ENCODE assay signal across 8 cellular contexts in the genomic region with DNA sequence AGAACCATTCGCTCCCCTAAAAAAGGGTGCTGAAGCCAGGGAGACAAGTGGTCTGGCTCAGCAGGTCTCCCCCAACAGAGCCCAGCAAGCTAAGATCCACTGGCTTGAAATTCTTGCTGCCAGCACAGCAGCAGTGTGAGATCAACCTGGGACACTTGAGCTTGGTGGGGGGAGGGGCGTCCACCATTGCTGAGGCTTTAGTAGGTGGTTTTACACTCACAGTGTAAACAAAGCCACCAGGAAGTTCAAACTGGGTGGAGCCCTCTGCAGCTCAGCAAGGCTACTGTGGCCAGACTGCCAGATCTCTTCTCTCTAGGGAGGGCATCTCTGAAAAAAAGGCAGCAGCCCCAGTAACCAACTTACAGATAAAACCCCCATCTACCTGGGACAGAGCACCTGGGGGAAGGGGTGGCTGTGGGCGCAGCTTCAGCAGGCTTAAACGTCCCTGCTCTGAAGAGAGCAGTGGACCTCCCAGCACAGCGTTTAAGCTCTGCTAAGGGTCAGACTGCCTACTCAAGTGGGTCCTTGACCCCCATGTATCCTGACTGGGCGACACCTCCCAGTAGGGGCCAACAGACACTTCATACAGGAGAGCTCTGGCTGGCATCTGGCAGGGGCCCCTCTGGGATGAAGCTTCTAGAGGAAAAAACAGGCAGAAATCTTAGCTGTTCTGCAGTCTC.
DNase-seq lines count a peak whose midpoint lies in the region; ATAC-seq, FAIRE-seq and TF ChIP-seq lines count a peak whose summit lies in the region.
"Not testable (repeated sequence)": the region's sequence is repeated elsewhere in the genome, so short reads cannot be mapped to it uniquely, and the experiment has no call there.

No MANE protein-coding gene starts in this region.

- H2AK5ac ChIP-seq in H9 (ENCODE audit: insufficient read length, low read length); trophoblast cell (ENCODE audit: low read length): not testable (repeated sequence)

- not testable (repeated sequence) for H3K27me3 Mint-ChIP-seq in Calu3 (ENCODE audit: unreplicated experiment); H9 (ENCODE audit: low read depth)

- not testable (repeated sequence) for H3K4ac ChIP-seq in H9 (ENCODE audit: low read depth, low read length); trophoblast cell (ENCODE audit: low read depth, low read length)

- H3T11ph ChIP-seq in H9 (ENCODE audit: low read length): not testable (repeated sequence)

- H3K27me3 ChIP-seq in H9 (ENCODE audit: insufficient read depth, low read length); MG63; Panc1 (ENCODE audit: control insufficient read depth, insufficient read depth, low read length); bronchial epithelial cell (ENCODE audit: control insufficient read depth, insufficient read depth, low read length); trophoblast cell (ENCODE audit: insufficient read depth, low read length): not testable (repeated sequence)

- not testable (repeated sequence) for H2BK12ac ChIP-seq in H9 (ENCODE audit: insufficient read length, low read depth, low read length); trophoblast cell (ENCODE audit: low read length)

- H3K36me3 ChIP-seq in MG63; Panc1 (ENCODE audit: control insufficient read depth, insufficient read depth, low read length); bronchial epithelial cell (ENCODE audit: control insufficient read depth, insufficient read depth, low read length); trophoblast cell (ENCODE audit: control insufficient read depth in 1 of 2, insufficient read depth in 2 of 2, low read length in 2 of 2): not testable (repeated sequence)

- POLR2A ChIA-PET in Panc1 (lab: Charles Lee): not testable (repeated sequence)

- DNase-seq in Calu3 (peak; percentile 71), H9 (peak; percentile 69), MG63 (peak; percentile 19), NCI-H510A treated with DMSO at 0.1 percent for 48 hours (lab: John Stamatoyannopoulos, UW) (peak; percentile 67), Panc1 (ENCODE audit: low read depth, low spot score) (peak; percentile 15), bronchial epithelial cell (ENCODE audit: low read depth) (peak; percentile 17), left colon (peak; percentile 85 to 89)
- DNase-seq in trophoblast cell: not testable (repeated sequence)

- not testable (repeated sequence) for H3K9me3 Mint-ChIP-seq in Calu3 (ENCODE audit: low read depth, unreplicated experiment); H9

- not testable (repeated sequence) for BruUV-seq in Calu3 (replicated peaks; lab: Mats Ljungman, UMichigan); Panc1 (replicated peaks; lab: Mats Ljungman, UMichigan)

- FAIRE-seq in bronchial epithelial cell (lab: Jason Lieb, UNC): peak; percentile 55

- intact Hi-C loops in Calu3 (cut with micrococcal nuclease; ENCODE audit: unreplicated experiment); Panc1 (cut with micrococcal nuclease; ENCODE audit: unreplicated experiment); left colon (cut with DNase I, micrococcal nuclease): not testable (repeated sequence)

- H3K4me1 Mint-ChIP-seq in Calu3 (ENCODE audit: low read depth, unreplicated experiment): not testable (repeated sequence)
- peaks cover 11% of the 10 kb centered on the region in 2 experiments for H3K4me1 Mint-ChIP-seq in H9

- not testable (repeated sequence) for H3K9ac ChIP-seq in H9 (ENCODE audit: extremely low read depth, insufficient read length, low read length); trophoblast cell (ENCODE audit: low read length)

- H4K91ac ChIP-seq in H9 (ENCODE audit: insufficient read length, low read depth, low read length); trophoblast cell (ENCODE audit: low read depth, low read length): not testable (repeated sequence)

- not testable (repeated sequence) for H4K12ac ChIP-seq in trophoblast cell (ENCODE audit: low read depth, low read length)

- H3K56ac ChIP-seq in H9 (ENCODE audit: insufficient read length, low read depth, low read length): not testable (repeated sequence)

- not testable (repeated sequence) for H2BK5ac ChIP-seq in H9 (ENCODE audit: insufficient read length, low read length); trophoblast cell (ENCODE audit: low read depth, low read length, poor library complexity)

- not testable (repeated sequence) for H4K20me1 ChIP-seq in H9 (ENCODE audit: control insufficient read depth, insufficient read depth, insufficient read length)

- peak overlapping the region; percentile 72 for H3K18ac ChIP-seq in H9 (ENCODE audit: insufficient read length, low read depth, low read length)
- not testable (repeated sequence) for H3K18ac ChIP-seq in trophoblast cell (ENCODE audit: low read length)

- no CpG with 5 or more reads among the region's 6 CpGs for WGBS in H9 (ENCODE audit: extremely low coverage, insufficient read length, low lambda C conversion rate)
- no CpG with 5 or more reads among the region's 6 CpGs for WGBS in trophoblast cell (ENCODE audit: extremely low coverage, insufficient coverage, insufficient read length)

- not testable (repeated sequence) for H4K8ac ChIP-seq in H9 (replicated peaks; ENCODE audit: insufficient read length, low read depth, low read length)
- H4K8ac ChIP-seq in trophoblast cell (ENCODE audit: low read depth, low read length): peak overlapping the region; percentile 51

- in situ Hi-C loops in Panc1 (cut with HindIII; ENCODE audit: low pct_unique_long_range_greater_than_20kb, low sequenced_read_pairs): not testable (repeated sequence)

- peak overlapping the region; percentile 24; the same call in 1 of the 2 replicates for H3K14ac ChIP-seq in H9 (ENCODE audit: insufficient read depth, low read length)
- H3K14ac ChIP-seq in trophoblast cell (ENCODE audit: low read length): not testable (repeated sequence)

- not testable (repeated sequence) for H3K4me2 ChIP-seq in H9 (ENCODE audit: insufficient read depth, insufficient read length, low read length); trophoblast cell (ENCODE audit: low read length)

- H3K79me2 ChIP-seq in H9 (ENCODE audit: insufficient read depth, low read length); trophoblast cell (ENCODE audit: control insufficient read depth, insufficient read depth, low read length, poor library complexity): not testable (repeated sequence)

- H3K27ac Mint-ChIP-seq in Calu3 (ENCODE audit: unreplicated experiment): not testable (repeated sequence)
- peak overlapping the region in 1 of 3 experiments; percentile 64; a peak in 1 of 7 replicates for H3K27ac Mint-ChIP-seq in H9

- H3K4me3 Mint-ChIP-seq in Calu3 (ENCODE audit: low read depth, unreplicated experiment); H9: not testable (repeated sequence)

- not testable (repeated sequence) for H3K4me3 ChIP-seq in MG63; Panc1 (ENCODE audit: low read depth in 2 of 2, low read length in 2 of 2); bronchial epithelial cell (ENCODE audit: low read depth, low read length); trophoblast cell (ENCODE audit: low read depth, low read length)

- H3K9me3 ChIP-seq in H9 (ENCODE audit: control insufficient read depth, low read depth, low read length); MG63; Panc1 (ENCODE audit: control insufficient read depth, insufficient read depth, low read depth, low read length); trophoblast cell (ENCODE audit: insufficient read depth, low read depth, low read length): not testable (repeated sequence)

- not testable (repeated sequence) for H3K4me1 ChIP-seq in H9 (ENCODE audit: insufficient read depth, low read length); Panc1 (ENCODE audit: control insufficient read depth, insufficient read depth, low read length); trophoblast cell (ENCODE audit: control insufficient read depth in 1 of 2, insufficient read depth in 2 of 2, low read length in 2 of 2)

- H2BK120ac ChIP-seq in H9 (ENCODE audit: low read depth, low read length, poor library complexity, severe bottlenecking); trophoblast cell (ENCODE audit: insufficient read depth, low read length, poor library complexity): not testable (repeated sequence)

- not testable (repeated sequence) for TF ChIP-seq CTCF in Calu3 (IDR thresholded peaks at IDR 0.05; ENCODE audit: unreplicated experiment); H9 (conservative IDR thresholded peaks at IDR 0.05); Panc1 (IDR thresholded peaks at IDR 0.05); bronchial epithelial cell (IDR thresholded peaks at IDR 0.05; ENCODE audit: insufficient read depth, low read length, severe bottlenecking)

- not testable (repeated sequence) for H3K79me1 ChIP-seq in H9 (ENCODE audit: insufficient read depth, low read depth, low read length, poor library complexity, severe bottlenecking); trophoblast cell (ENCODE audit: low read length)

- H3K36me3 Mint-ChIP-seq in Calu3 (ENCODE audit: insufficient read depth, unreplicated experiment); H9 (ENCODE audit: insufficient read depth in 1 of 3, low read depth in 3 of 3): not testable (repeated sequence)

- CTCF ChIA-PET in Calu3 (lab: Charles Lee); Panc1 (lab: Charles Lee): not testable (repeated sequence)

- H2AFZ ChIP-seq in H9 (ENCODE audit: low read length): peak overlapping the region; percentile 63
- not testable (repeated sequence) for H2AFZ ChIP-seq in trophoblast cell (ENCODE audit: insufficient read depth, low read length, poor library complexity)

- peak overlapping the region; percentile 76 for H4K5ac ChIP-seq in H9 (ENCODE audit: insufficient read length, low read depth, low read length)

- not testable (repeated sequence) for H3K27ac ChIP-seq in H9 (ENCODE audit: insufficient read length, low read depth, low read length); Panc1 (ENCODE audit: low read length); trophoblast cell (ENCODE audit: low read depth, low read length)

- not testable (repeated sequence) for ATAC-seq in Panc1
- peak; percentile 78 for ATAC-seq in left colon

- H2BK20ac ChIP-seq in H9 (ENCODE audit: low read depth, low read length, poor library complexity, severe bottlenecking): not testable (repeated sequence)

- H3K23ac ChIP-seq in H9 (ENCODE audit: insufficient read length, low read depth, low read length); trophoblast cell (ENCODE audit: low read length): not testable (repeated sequence)

- H3K23me2 ChIP-seq in H9 (ENCODE audit: insufficient read length, low read depth, low read length, poor library complexity, severe bottlenecking): not testable (repeated sequence)

- H2BK15ac ChIP-seq in H9 (ENCODE audit: low read depth, low read length): not testable (repeated sequence)
